Comparison of ENCODE assay signal across 1 cellular context in the genomic region with DNA sequence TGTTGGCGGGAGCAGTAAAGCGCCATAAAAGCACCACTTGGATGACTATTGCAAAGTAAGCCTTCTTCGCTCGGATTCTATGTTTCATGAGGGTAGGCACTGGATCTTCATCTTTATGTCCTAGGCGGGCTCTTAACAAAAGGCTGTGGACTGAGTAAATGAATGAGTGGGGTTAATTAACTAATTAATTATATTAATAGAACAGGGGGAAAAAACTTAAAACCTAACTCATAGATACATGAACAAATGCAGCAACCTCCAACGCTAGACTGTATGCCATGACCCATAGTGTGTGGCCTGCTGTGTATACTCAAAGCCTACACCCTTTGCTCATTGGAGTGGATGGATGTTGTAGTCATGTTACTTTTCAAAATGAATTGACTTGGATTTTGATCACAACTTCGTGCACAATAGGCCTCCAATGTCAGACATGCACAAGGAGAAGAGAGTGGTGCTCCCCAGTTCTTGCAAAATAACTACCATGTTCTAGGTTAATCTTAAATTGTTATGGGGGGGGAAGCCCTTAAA.
TF ChIP-seq lines count a peak whose summit lies in the region.

No MANE protein-coding gene starts in this region.

TF ChIP-seq in SK-N-SH, 30 proteins besides CTCF, POLR2A, EP300 and RAD21 (continued from another document):
- TF ChIP-seq ZBTB33 (IDR thresholded peaks at IDR 0.05; ENCODE audit: borderline replicate concordance, low read depth) (no peak), RXRA (IDR thresholded peaks at IDR 0.05; ENCODE audit: borderline replicate concordance, low read depth) (no peak), FOXM1 (IDR thresholded peaks at IDR 0.05; ENCODE audit: low read depth) (no peak), NRF1 (IDR thresholded peaks at IDR 0.05; ENCODE audit: low read depth, low read length) (no peak), SIN3A (IDR thresholded peaks at IDR 0.05; ENCODE audit: borderline replicate concordance, low read depth, low read length) (no peak), ELF1 (IDR thresholded peaks at IDR 0.05) (no peak), MEF2A (IDR thresholded peaks at IDR 0.05; ENCODE audit: borderline replicate concordance, low read depth) (no peak), IRF3 (IDR thresholded peaks at IDR 0.05; ENCODE audit: low read depth, low read length) (no peak), JUND (IDR thresholded peaks at IDR 0.05) (no peak), TEAD4 (IDR thresholded peaks at IDR 0.05; ENCODE audit: borderline replicate concordance, insufficient read depth) (no peak)
